In the genomic region with DNA sequence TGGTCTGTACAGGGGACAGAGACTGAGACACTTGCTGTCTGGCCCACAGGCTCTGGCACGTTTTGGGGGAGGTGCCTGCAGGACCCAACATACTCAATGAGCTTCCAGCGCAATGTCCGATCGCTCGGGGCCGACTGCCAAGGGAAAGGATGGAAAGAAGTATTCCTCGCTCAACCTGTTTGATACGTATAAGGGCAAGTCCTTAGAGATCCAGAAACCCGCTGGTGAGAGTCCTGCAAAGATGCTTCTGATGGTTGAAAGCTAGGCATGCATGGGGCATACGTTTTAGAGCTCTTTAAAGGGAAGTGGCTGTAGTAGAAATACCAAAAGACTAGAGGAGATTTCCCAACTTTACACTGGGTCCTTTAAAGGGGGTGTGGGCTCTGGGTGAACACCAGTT, we compare ENCODE assay signal across 9 cellular contexts. TPM values are rescaled to one million over a fixed set of nuclear protein-coding genes. Genes with fewer than 3 reads are reported as not detected.
DNase-seq lines count a peak whose midpoint lies in the region; ATAC-seq and TF ChIP-seq lines count a peak whose summit lies in the region.
"Had no signal": no experiment of that assay in that cellular context is flagged by ENCODE, and none has a peak within 500 bp of the region (broad histone marks: within the 10 kb centered on the region; RNA-seq: fewer than 3 reads in every experiment).

No MANE protein-coding gene starts in this region.

- DNase-seq in GM23248 (no peak), Panc1 (ENCODE audit: low read depth, low spot score) (no peak), endodermal cell (no peak), progenitor cell of endocrine pancreas (ENCODE audit: low spot score, unreplicated experiment) (no peak), GM13977 (ENCODE audit: low spot score) (no peak), NCI-H69 (lab: John Stamatoyannopoulos, UW) (no peak)
- DNase-seq: NCI-H1417 treated with DMSO at 0.1 percent for 48 hours had no signal

- H3K4me3 ChIP-seq in GM23248 (peak overlapping the region; percentile 95), Panc1 (ENCODE audit: low read depth in 2 of 2, low read length in 2 of 2) (peak overlapping the region; percentile 83 to 84), endodermal cell (ENCODE audit: low read length) (peak overlapping the region; percentile 99)

- no peaks in the 10 kb centered on the region for H3K27me3 Mint-ChIP-seq in endodermal cell (ENCODE audit: insufficient read depth)
- H3K27me3 Mint-ChIP-seq in progenitor cell of endocrine pancreas: no peaks in the 10 kb centered on the region

- peak overlapping the region; percentile 97; the same call in 1 of the 2 replicates for H3K27ac ChIP-seq in GM23248
- H3K27ac ChIP-seq in Panc1 (ENCODE audit: low read length): peak overlapping the region; percentile 100
- no peak overlapping the region for H3K27ac ChIP-seq in endodermal cell (ENCODE audit: low read depth, low read length)

- 63% methylated on average over 10 of the region's 10 CpGs for WGBS in GM23248 (ENCODE audit: low coverage in 1 of 2, low lambda C conversion rate in 2 of 2, missing lambda C conversion rate in 2 of 2), 2 experiments
- WGBS in endodermal cell (ENCODE audit: insufficient coverage in 1 of 2, insufficient read length in 1 of 2), 2 experiments: 89 to 91% methylated on average over 10 of the region's 10 CpGs

- ATAC-seq in Panc1 (no peak), HG02571 (IDR thresholded peaks at IDR 0.05; ENCODE audit: unreplicated experiment) (no peak), GM19351 (IDR thresholded peaks at IDR 0.05; ENCODE audit: unreplicated experiment) (no peak)

- no TSS peak for BruUV-seq in Panc1 (replicated peaks; lab: Mats Ljungman, UMichigan)

- H3K4me2 ChIP-seq in GM23248 (ENCODE audit: unreplicated experiment): peak overlapping the region; percentile 99

- no peaks in the 10 kb centered on the region for H3K9me2 ChIP-seq in GM23248 (ENCODE audit: insufficient read depth)

- TF ChIP-seq CTCF in Panc1 (IDR thresholded peaks at IDR 0.05) (no peak), endodermal cell (conservative IDR thresholded peaks at IDR 0.05) (no peak), progenitor cell of endocrine pancreas (IDR thresholded peaks at IDR 0.05; ENCODE audit: unreplicated experiment) (no peak), GM13977 (IDR thresholded peaks at IDR 0.05; ENCODE audit: extremely low read depth, insufficient read depth, missing control alignments) (no peak)

- H3K9ac ChIP-seq in GM23248 (peak overlapping the region; percentile 99), endodermal cell (ENCODE audit: extremely low read depth, low read length, poor library complexity, severe bottlenecking) (peak overlapping the region; percentile 99)

- H3K27ac Mint-ChIP-seq in endodermal cell: peak overlapping the region; percentile 93
- peak overlapping the region; percentile 96 for H3K27ac Mint-ChIP-seq in progenitor cell of endocrine pancreas

- peaks cover 20% of the 10 kb centered on the region for H3F3A ChIP-seq in GM23248 (ENCODE audit: insufficient read depth)

- H3K4me3 Mint-ChIP-seq in endodermal cell (peak overlapping the region; percentile 89), progenitor cell of endocrine pancreas (ENCODE audit: low read depth) (peak overlapping the region; percentile 89)

- in situ Hi-C loops in GM23248 (cut with MboI): no loop called here
- in situ Hi-C loops in Panc1 (cut with HindIII; ENCODE audit: low pct_unique_long_range_greater_than_20kb, low sequenced_read_pairs): no loop called here
- in situ Hi-C loops in GM13977 (cut with MboI; ENCODE audit: low pct_unique_long_range_greater_than_20kb, low sequenced_read_pairs, unreplicated experiment): no loop called here

- H3K36me3 Mint-ChIP-seq in endodermal cell (ENCODE audit: low read depth): peaks cover 60% of the 10 kb centered on the region
- H3K36me3 Mint-ChIP-seq in progenitor cell of endocrine pancreas (ENCODE audit: insufficient read depth): peaks cover 32% of the 10 kb centered on the region

- peaks cover 7% of the 10 kb centered on the region; the same call in 1 of the 2 replicates for H4K20me1 ChIP-seq in GM23248 (ENCODE audit: insufficient read depth)

- CTCF ChIA-PET in Panc1 (lab: Charles Lee): no interaction called here

- peaks cover 11% of the 10 kb centered on the region for H3K4me1 Mint-ChIP-seq in endodermal cell
- peaks cover 14% of the 10 kb centered on the region for H3K4me1 Mint-ChIP-seq in progenitor cell of endocrine pancreas (ENCODE audit: low read depth)

- POLR2A ChIA-PET in Panc1 (lab: Charles Lee): no interaction called here

- H3K4me1 ChIP-seq in GM23248 (ENCODE audit: insufficient read depth) (0 out of 2 replicates have a peak, but pooled peaks cover 14% of the 10 kb centered on the region), Panc1 (ENCODE audit: control insufficient read depth, insufficient read depth, low read length) (peaks cover 12% of the 10 kb centered on the region), endodermal cell (ENCODE audit: control insufficient read depth, insufficient read depth, low read length) (no peaks in the 10 kb centered on the region)

- H3K36me3 ChIP-seq in GM23248 (ENCODE audit: low read depth) (peaks cover 46% of the 10 kb centered on the region), Panc1 (ENCODE audit: control insufficient read depth, insufficient read depth, low read length) (peaks cover 39% of the 10 kb centered on the region), endodermal cell (ENCODE audit: control insufficient read depth, insufficient read depth, low read length) (peaks cover 58% of the 10 kb centered on the region)

- H3K27me3 ChIP-seq in GM23248 (replicated peaks; ENCODE audit: insufficient read depth) (no peaks in the 10 kb centered on the region), Panc1 (ENCODE audit: control insufficient read depth, insufficient read depth, low read length) (no peaks in the 10 kb centered on the region), endodermal cell (ENCODE audit: control insufficient read depth, insufficient read depth, low read length, poor library complexity, severe bottlenecking) (no peaks in the 10 kb centered on the region)

- no peaks in the 10 kb centered on the region for H3K9me3 Mint-ChIP-seq in endodermal cell
- no peaks in the 10 kb centered on the region for H3K9me3 Mint-ChIP-seq in progenitor cell of endocrine pancreas (ENCODE audit: low read depth)

- no peaks in the 10 kb centered on the region for H3K9me3 ChIP-seq in GM23248 (ENCODE audit: low read depth)
- no peaks in the 10 kb centered on the region for H3K9me3 ChIP-seq in Panc1 (ENCODE audit: control insufficient read depth, insufficient read depth, low read depth, low read length)
- H3K9me3 ChIP-seq in endodermal cell (ENCODE audit: control insufficient read depth, low read length): no peaks in the 10 kb centered on the region

- peaks cover 72% of the 10 kb centered on the region for H3K79me2 ChIP-seq in GM23248 (ENCODE audit: insufficient read depth)

- no peak overlapping the region for H2AFZ ChIP-seq in GM23248

- intact Hi-C loops in Panc1 (cut with micrococcal nuclease; ENCODE audit: unreplicated experiment): no loop called here

RNA-seq across cellular contexts. Expression of a gene that starts 2.2 kb away (rescaled TPM):
- 46.0 and 50.5 TPM in 2 replicates for total RNA-seq in GM23248 (2014; rRNA removed; shearing (Covaris generic))
- polyA plus RNA-seq in GM23248 (2016; fragmentation: Nextera tagmentation; extraction: Ambion mirVana): 42.5 and 47.2 TPM in 2 replicates
- total RNA-seq in Panc1 (2021; ENCODE audit: unreplicated experiment) (318 TPM), endodermal cell (100 to 1,000 TPM; 329 to 330 TPM), progenitor cell of endocrine pancreas (272 and 273 TPM in 2 replicates)
- 246 TPM for polyA plus RNA-seq in Panc1 (2012; ENCODE audit: insufficient read length)
- 299 TPM for polyA plus RNA-seq in endodermal cell (2013, experiment 1 of 2)
- 263 TPM for polyA plus RNA-seq in endodermal cell (2013, experiment 2 of 2)

RNA-seq across cellular contexts. Expression of a gene that starts 7.6 kb away (rescaled TPM):
- not detected in 2 replicates for total RNA-seq in GM23248 (2014; rRNA removed; shearing (Covaris generic))
- polyA plus RNA-seq in GM23248 (2016; fragmentation: Nextera tagmentation; extraction: Ambion mirVana): not detected in 2 replicates
- total RNA-seq in Panc1 (2021; ENCODE audit: unreplicated experiment): 0.44 TPM
- polyA plus RNA-seq in Panc1 (2012; ENCODE audit: insufficient read length): not detected
- 1 to 10 TPM in 1 of 2 donors, under 1 TPM in 1; 0.70 to 1.7 TPM for total RNA-seq in endodermal cell
- 1.2 TPM for polyA plus RNA-seq in endodermal cell (2013, experiment 1 of 2)
- polyA plus RNA-seq in endodermal cell (2013, experiment 2 of 2): 0.66 TPM
- 1.7 and 3.1 TPM in 2 replicates for total RNA-seq in progenitor cell of endocrine pancreas

RNA-seq across cellular contexts. Expression of a gene that starts 29.8 kb away (rescaled TPM):
- total RNA-seq in GM23248 (2014; rRNA removed; shearing (Covaris generic)): 161 and 198 TPM in 2 replicates
- 88.2 and 90.8 TPM in 2 replicates for polyA plus RNA-seq in GM23248 (2016; fragmentation: Nextera tagmentation; extraction: Ambion mirVana)
- total RNA-seq in Panc1 (2021; ENCODE audit: unreplicated experiment) (491 TPM), endodermal cell (100 to 1,000 TPM; 413 to 428 TPM), progenitor cell of endocrine pancreas (458 and 471 TPM in 2 replicates)
- 565 TPM for polyA plus RNA-seq in Panc1 (2012; ENCODE audit: insufficient read length)
- 320 TPM for polyA plus RNA-seq in endodermal cell (2013, experiment 1 of 2)
- 283 TPM for polyA plus RNA-seq in endodermal cell (2013, experiment 2 of 2)

RNA-seq across cellular contexts. Expression of a gene that starts 29.9 kb away (rescaled TPM):
- total RNA-seq in GM23248 (2014; rRNA removed; shearing (Covaris generic)): not detected in 2 replicates
- not detected in 2 replicates for polyA plus RNA-seq in GM23248 (2016; fragmentation: Nextera tagmentation; extraction: Ambion mirVana)
- total RNA-seq in Panc1 (2021; ENCODE audit: unreplicated experiment) (not detected), endodermal cell (not detected), progenitor cell of endocrine pancreas (not detected in 2 replicates)
- polyA plus RNA-seq in Panc1 (2012; ENCODE audit: insufficient read length): not detected
- polyA plus RNA-seq in endodermal cell (2013, experiment 1 of 2): not detected
- polyA plus RNA-seq in endodermal cell (2013, experiment 2 of 2): not detected

RNA-seq across cellular contexts. Expression of a gene that starts 33.0 kb away (rescaled TPM):
- total RNA-seq in GM23248 (2014; rRNA removed; shearing (Covaris generic)): 0.76 and 3.3 TPM in 2 replicates
- polyA plus RNA-seq in GM23248 (2016; fragmentation: Nextera tagmentation; extraction: Ambion mirVana): 5.6 and 5.9 TPM in 2 replicates
- 1.8 TPM for total RNA-seq in Panc1 (2021; ENCODE audit: unreplicated experiment)
- 0.56 TPM for polyA plus RNA-seq in Panc1 (2012; ENCODE audit: insufficient read length)
- 1 to 10 TPM; 1.6 to 3.2 TPM for total RNA-seq in endodermal cell
- 6.1 TPM for polyA plus RNA-seq in endodermal cell (2013, experiment 1 of 2)
- polyA plus RNA-seq in endodermal cell (2013, experiment 2 of 2): 6.9 TPM
- 7.1 and 7.5 TPM in 2 replicates for total RNA-seq in progenitor cell of endocrine pancreas
